ENCODE assay signal across 22 cellular contexts in genomic region chr3:38996193-38996592, GRCh38. TPM values are rescaled to one million over a fixed set of nuclear protein-coding genes. Genes with fewer than 3 reads are reported as not detected.
DNase-seq lines count a peak whose midpoint lies in the region; ATAC-seq and TF ChIP-seq lines count a peak whose summit lies in the region.
"Had no signal": no experiment of that assay in that cellular context is flagged by ENCODE, and none has a peak within 500 bp of the region (broad histone marks: within the 10 kb centered on the region; RNA-seq: fewer than 3 reads in every experiment).

No MANE protein-coding gene starts in this region.

- H3K14ac ChIP-seq in IMR-90 (replicated peaks; ENCODE audit: low read depth, low read length) = no peak overlapping the region

- peaks cover 16% of the 10 kb centered on the region for H3K4me1 ChIP-seq in IMR-90 (ENCODE audit: control insufficient read depth, insufficient read depth, low read length)
- peaks cover 0 to 11% of the 10 kb centered on the region in 2 experiments; a peak in 1 of 4 replicates for H3K4me1 ChIP-seq in SK-N-SH (ENCODE audit: control insufficient read depth in 1 of 2, insufficient read depth in 2 of 2, low read depth in 1 of 2, low read length in 1 of 2)
- H3K4me1 ChIP-seq: Caco-2 had no signal

- POLR2A ChIA-PET in IMR-90 (lab: Charles Lee; ENCODE audit: unreplicated experiment) (no interaction called here), SK-N-SH (lab: Yijun Ruan, JAX) (no interaction called here)

- H3K9me2 ChIP-seq in SK-N-SH = no peaks in the 10 kb centered on the region

- dilution Hi-C loops in IMR-90 (cut with HindIII; ENCODE audit: low sequenced_read_pairs, unreplicated experiment) = no loop called here

- peak overlapping the region; percentile 91 for H2BK20ac ChIP-seq in IMR-90 (ENCODE audit: low read depth, low read length)

- BruUV-seq in IMR-90 (replicated peaks; lab: Mats Ljungman, UMichigan) = no TSS peak

- no peak overlapping the region for H2AFZ ChIP-seq in IMR-90 (replicated peaks; ENCODE audit: low read length, poor library complexity)
- H2AFZ ChIP-seq in SK-N-SH (ENCODE audit: low read depth) = no peak overlapping the region

- H3K4me2 ChIP-seq in IMR-90 (ENCODE audit: low read depth, low read length) = no peak overlapping the region
- no peak overlapping the region for H3K4me2 ChIP-seq in SK-N-SH
- H3K4me2 ChIP-seq: A549; BLaER1 treated with 17β-estradiol and CSF1 and Interleukin-3, amounts not matched to agents 10 nM and 100 nM had no signal

- H3K9me1 ChIP-seq in IMR-90 (ENCODE audit: insufficient read depth, low read length) = peaks cover 7% of the 10 kb centered on the region

- H3K23ac ChIP-seq in IMR-90 (ENCODE audit: low read depth, low read length) = no peak overlapping the region; the same call in 1 of the 2 replicates

- H3K18ac ChIP-seq in IMR-90 (ENCODE audit: low read depth, low read length) = no peak overlapping the region; the same call in 1 of the 2 replicates

- H3K4ac ChIP-seq in IMR-90 (ENCODE audit: low read depth, low read length) = peak overlapping the region; percentile 25; the same call in 1 of the 2 replicates

- TF ChIP-seq POLR2A in IMR-90 (IDR thresholded peaks at IDR 0.05; ENCODE audit: low read depth, low read length) = no peak

- H4K8ac ChIP-seq in IMR-90 (ENCODE audit: low read depth in 2 of 2, low read length in 2 of 2) = no peak overlapping the region

- ATAC-seq in IMR-90 (ENCODE audit: low read depth) = no peak
- ATAC-seq in left colon = no peak
- ATAC-seq in GM19455 (IDR thresholded peaks at IDR 0.05; ENCODE audit: unreplicated experiment) = no peak
- ATAC-seq in HG02852 (IDR thresholded peaks at IDR 0.05; ENCODE audit: unreplicated experiment) = no peak
- ATAC-seq: A549; CD8-positive, alpha-beta T cell; GM12878 had no signal

- in situ Hi-C loops in IMR-90 (cut with MboI; ENCODE audit: low sequenced_read_pairs) = loop anchor here (10.0 kb wide), 1 partner anchor 471 kb away; no protein-coding TSS in a partner anchor

- peak overlapping the region; percentile 1; the same call in 1 of the 2 replicates for H2AK5ac ChIP-seq in IMR-90 (ENCODE audit: low read depth, low read length)

- TF ChIP-seq RAD21 in IMR-90 (IDR thresholded peaks at IDR 0.05; ENCODE audit: low read length) (no peak), SK-N-SH (IDR thresholded peaks at IDR 0.05; ENCODE audit: low read length) (no peak)

- H2BK5ac ChIP-seq in IMR-90 (ENCODE audit: low read depth, low read length, poor library complexity, severe bottlenecking) = no peak overlapping the region

- TF ChIP-seq CTCF in IMR-90 (conservative IDR thresholded peaks at IDR 0.05; ENCODE audit: low read depth, low read length) (no peak), SK-N-SH (IDR thresholded peaks at IDR 0.05) (no peak)

- no peaks in the 10 kb centered on the region for H3K36me3 ChIP-seq in IMR-90 (ENCODE audit: control insufficient read depth, insufficient read depth, low read length)
- H3K36me3 ChIP-seq in SK-N-SH (replicated peaks in 1 of 2; ENCODE audit: control insufficient read depth in 1 of 2, insufficient read depth in 2 of 2, low read length in 1 of 2) = no peaks in the 10 kb centered on the region
- H3K36me3 ChIP-seq: BLaER1 treated with 17β-estradiol and CSF1 and Interleukin-3, amounts not matched to agents 10 nM and 100 nM had no signal

- H2AK9ac ChIP-seq in IMR-90 (replicated peaks; ENCODE audit: low read depth, low read length, poor library complexity) = no peak overlapping the region

- no peaks in the 10 kb centered on the region for H3K27me3 ChIP-seq in IMR-90 (ENCODE audit: control insufficient read depth, insufficient read depth, low read length)
- no peaks in the 10 kb centered on the region for H3K27me3 ChIP-seq in SK-N-SH (ENCODE audit: insufficient read depth)
- H3K27me3 ChIP-seq: BLaER1 treated with 17β-estradiol and CSF1 and Interleukin-3, amounts not matched to agents 10 nM and 100 nM had no signal

- 0 out of 2 replicates have a peak overlapping the region, but pooled peaks have one; percentile 6 for H4K91ac ChIP-seq in IMR-90 (ENCODE audit: insufficient read depth, low read depth, low read length)

- H3K56ac ChIP-seq in IMR-90 (ENCODE audit: extremely low read depth, insufficient read depth, low read length) = no peak overlapping the region

- no peaks in the 10 kb centered on the region for H3K79me1 ChIP-seq in IMR-90 (ENCODE audit: low read depth in 1 of 2, low read length in 2 of 2)

- peak overlapping the region; percentile 25 for H2BK120ac ChIP-seq in IMR-90 (ENCODE audit: low read depth, low read length)

- peak overlapping the region; percentile 84; the same call in 1 of the 3 replicates for H2BK15ac ChIP-seq in IMR-90 (ENCODE audit: low read depth, low read length)

- no peaks in the 10 kb centered on the region for H3K79me2 ChIP-seq in SK-N-SH (ENCODE audit: insufficient read depth)

- no peak for TF ChIP-seq EP300 in SK-N-SH (IDR thresholded peaks at IDR 0.05; ENCODE audit: borderline replicate concordance in 1 of 2, low read depth in 1 of 2, low read length in 1 of 2)

- CTCF ChIA-PET in IMR-90 (lab: Yijun Ruan, JAX) (no interaction called here), SK-N-SH (lab: Yijun Ruan, JAX) (interaction anchor here (7.4 kb wide), 1 partner anchor 341 kb away, joined by 82 read pairs; no protein-coding TSS in a partner anchor)

- H3K4me3 ChIP-seq in IMR-90 (ENCODE audit: insufficient read depth, low read depth, low read length) = no peak overlapping the region
- no peak overlapping the region for H3K4me3 ChIP-seq in SK-N-SH (ENCODE audit: low read depth in 2 of 2, low read length in 1 of 2)
- H3K4me3 ChIP-seq: A549; BLaER1 treated with 17β-estradiol and CSF1 and Interleukin-3, amounts not matched to agents 10 nM and 100 nM; GM12878 had no signal

- intact Hi-C loops in IMR-90 (cut with micrococcal nuclease) = loop anchor here (5.0 kb wide), 1 partner anchor 349 kb away; the partner anchor contains the start of gene SCN5A
- intact Hi-C loops in left colon (cut with DNase I, micrococcal nuclease) = no loop called here

- H4K20me1 ChIP-seq in IMR-90 (ENCODE audit: insufficient read depth, low read length) = no peaks in the 10 kb centered on the region
- H4K20me1 ChIP-seq in SK-N-SH (ENCODE audit: insufficient read depth) = no peaks in the 10 kb centered on the region
- H4K20me1 ChIP-seq: BLaER1 treated with 17β-estradiol and CSF1 and Interleukin-3, amounts not matched to agents 10 nM and 100 nM had no signal

- WGBS in IMR-90 (ENCODE audit: extremely low coverage in 2 of 2, insufficient read length in 1 of 2), 2 experiments = no CpG with 5 or more reads among the region's 1 CpG
- 8% methylated on average over 1 of the region's 1 CpG for WGBS in SK-N-SH (ENCODE audit: low lambda C conversion rate)

- H3K9ac ChIP-seq in IMR-90 (ENCODE audit: low read depth, low read length) = no peak overlapping the region
- H3K9ac ChIP-seq in SK-N-SH = no peak overlapping the region
- H3K9ac ChIP-seq: BLaER1 treated with 17β-estradiol and CSF1 and Interleukin-3, amounts not matched to agents 10 nM and 100 nM had no signal

- H3F3A ChIP-seq in SK-N-SH (replicated peaks; ENCODE audit: insufficient read depth) = peaks cover 5% of the 10 kb centered on the region

- no peak overlapping the region for H3K27ac ChIP-seq in IMR-90 (ENCODE audit: insufficient read depth, low read length)
- H3K27ac ChIP-seq in SK-N-SH (ENCODE audit: low read depth in 2 of 2, low read length in 1 of 2) = no peak overlapping the region
- H3K27ac ChIP-seq: 22Rv1; A549; BLaER1 treated with 17β-estradiol and CSF1 and Interleukin-3, amounts not matched to agents 10 nM and 100 nM; C4-2B had no signal

- DNase-seq in NCI-H82 (lab: John Stamatoyannopoulos, UW) = peak; percentile 20
- no peak for DNase-seq in NCI-H82 treated with DMSO at 0.1 percent for 48 hours (lab: John Stamatoyannopoulos, UW; ENCODE audit: unreplicated experiment)
- DNase-seq in IMR-90 = no peak
- no peak for DNase-seq in SK-N-SH
- DNase-seq in left colon = no peak
- DNase-seq: AML-193; Caco-2; Calu3; CD4-positive, alpha-beta T cell; CD8-positive, alpha-beta T cell; DMS79 treated with DMSO at 0.1 percent for 48 hours; EL; GDM1 had no signal

- H3K9me3 ChIP-seq in IMR-90 (ENCODE audit: control insufficient read depth, insufficient read depth, low read length) = no peaks in the 10 kb centered on the region
- H3K9me3 ChIP-seq in SK-N-SH = no peaks in the 10 kb centered on the region
- H3K9me3 ChIP-seq: A549; BLaER1 treated with 17β-estradiol and CSF1 and Interleukin-3, amounts not matched to agents 10 nM and 100 nM; Caco-2 had no signal

- H4K5ac ChIP-seq in IMR-90 (ENCODE audit: low read depth, low read length) = no peak overlapping the region

TF ChIP-seq in IMR-90, 13 proteins besides CTCF, POLR2A, EP300 and RAD21 (continues in another document):
- TF ChIP-seq MXI1 (IDR thresholded peaks at IDR 0.05; ENCODE audit: borderline replicate concordance, low read depth, low read length) (no peak), CHD1 (IDR thresholded peaks at IDR 0.05; ENCODE audit: low read depth, low read length) (no peak), BHLHE40 (IDR thresholded peaks at IDR 0.05; ENCODE audit: low read depth, low read length) (no peak), MAFK (IDR thresholded peaks at IDR 0.05; ENCODE audit: low read depth, low read length) (no peak), FOS (IDR thresholded peaks at IDR 0.05; ENCODE audit: low read depth, low read length) (no peak)

TF ChIP-seq in SK-N-SH, 30 proteins besides CTCF, POLR2A, EP300 and RAD21 (continues in another document):
- TF ChIP-seq TCF12 (IDR thresholded peaks at IDR 0.05) = no peak

RNA-seq across cellular contexts. Expression of gene SCN11A, which starts 55.6 kb away (rescaled TPM):
- under 0.01 TPM in 1 of 2 replicates, not detected in the other for total RNA-seq in IMR-90 (2012; rRNA removed)
- 0.02 TPM in 1 of 2 replicates, not detected in the other for polyA plus RNA-seq in IMR-90 (2012; rRNA removed)
- polyA plus RNA-seq in IMR-90 (2012; cell fraction: cytosol; rRNA removed) = not detected in 2 replicates
- polyA plus RNA-seq in IMR-90 (2012; cell fraction: nucleus; rRNA removed; ENCODE audit: low replicate concordance) = 0.01 and 0.14 TPM in 2 replicates
- polyA plus RNA-seq in SK-N-SH (2012; rRNA removed) = 0.02 TPM in 2 replicates
- polyA plus RNA-seq in SK-N-SH (2012; cell fraction: cytosol; rRNA removed) = 0.01 TPM in 2 replicates
- polyA plus RNA-seq in SK-N-SH (2012; cell fraction: nucleus; rRNA removed) = 0.08 and 0.10 TPM in 2 replicates
- total RNA-seq in left colon = under 1 TPM; 0.12 to 0.61 TPM
- total RNA-seq: A172, Caco-2, G401 had no signal

RNA-seq across cellular contexts. Expression of gene WDR48, which starts 55.6 kb away (rescaled TPM):
- 41.2 and 68.6 TPM in 2 replicates for total RNA-seq in IMR-90 (2012; rRNA removed)
- polyA plus RNA-seq in IMR-90 (2012; rRNA removed) = 10.7 and 14.4 TPM in 2 replicates
- 3.9 and 5.7 TPM in 2 replicates for polyA plus RNA-seq in IMR-90 (2012; cell fraction: cytosol; rRNA removed)
- 3.1 and 26.6 TPM in 2 replicates for polyA plus RNA-seq in IMR-90 (2012; cell fraction: nucleus; rRNA removed; ENCODE audit: low replicate concordance)
- 12.1 and 18.0 TPM in 2 replicates for polyA plus RNA-seq in SK-N-SH (2012; rRNA removed)
- 16.8 and 17.8 TPM in 2 replicates for polyA plus RNA-seq in SK-N-SH (2012; cell fraction: cytosol; rRNA removed)
- polyA plus RNA-seq in SK-N-SH (2012; cell fraction: nucleus; rRNA removed) = 11.0 and 25.9 TPM in 2 replicates
- total RNA-seq in left colon = 10 to 100 TPM; 21.6 to 32.9 TPM
